In the genomic region with DNA sequence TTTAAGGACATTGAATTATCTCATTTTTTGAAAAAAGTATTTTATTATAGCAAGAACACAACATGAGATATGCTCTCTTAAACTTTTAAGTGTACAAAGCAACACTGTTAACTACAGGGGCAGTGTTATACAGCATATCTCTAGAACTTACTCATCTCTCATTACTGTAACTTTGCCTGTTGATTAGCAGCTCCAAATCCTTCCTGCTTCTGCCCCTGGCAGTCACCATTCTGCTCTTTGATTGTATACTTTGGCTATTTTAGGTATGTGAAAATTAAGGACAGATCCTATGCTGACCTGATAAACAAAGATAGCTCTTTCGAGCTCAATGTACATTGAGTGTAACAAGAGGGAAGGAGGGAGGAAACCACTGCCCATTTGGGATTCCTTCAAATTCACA, we compare ENCODE assay signal across 23 cellular contexts.
"Had no signal": no experiment of that assay in that cellular context is flagged by ENCODE, and none has a peak within 500 bp of the region (broad histone marks: within the 10 kb centered on the region; RNA-seq: fewer than 3 reads in every experiment).

No MANE protein-coding gene starts in this region.

- DNase-seq: activated CD4-positive, alpha-beta memory T cell treated with anti-CD3 and anti-CD28 coated beads for 36 hours; activated CD4-positive, alpha-beta T cell treated with anti-CD3 and anti-CD28 coated beads for 48 hours; activated naive CD4-positive, alpha-beta T cell treated with Interleukin-2 at 50 U/mL for 16 hours; activated naive CD8-positive, alpha-beta T cell treated with anti-CD3 and anti-CD28 coated beads for 36 hours; activated T-cell treated with anti-CD3 and anti-CD28 coated beads, Interleukin-2, amount 50 U/mL, for 48 hours; amygdala; body of pancreas; dermis blood vessel endothelial cell; effector CD8-positive, alpha-beta T cell; heart left ventricle; left lung; natural killer cell; pancreas; right cardiac atrium; stimulated activated CD4-positive, alpha-beta T cell treated with anti-CD3 and anti-CD28 coated beads, Interleukin-1b, Interleukin-23, amount 100 ng/mL, for 48 hours; stimulated activated naive CD8-positive, alpha-beta T cell treated with anti-CD3 and anti-CD28 coated beads, Interleukin-15, amount 100 ng/mL, for 72 hours; SW 1271; T-helper 17 cell; tibial artery had no signal

- H3K4me3 Mint-ChIP-seq: activated CD4-positive, alpha-beta memory T cell treated with anti-CD3 and anti-CD28 coated beads for 36 hours; activated naive CD8-positive, alpha-beta T cell treated with anti-CD3 and anti-CD28 coated beads for 36 hours; natural killer cell; stimulated activated naive CD8-positive, alpha-beta T cell treated with anti-CD3 and anti-CD28 coated beads, Interleukin-15, amount 100 ng/mL, for 72 hours; T-helper 17 cell had no signal

- H3K27me3 ChIP-seq: body of pancreas, esophagus muscularis mucosa, gastroesophageal sphincter, heart left ventricle, left lung, neutrophil, pancreas, tibial artery had no signal

- H3K27ac ChIP-seq: body of pancreas, esophagus muscularis mucosa, gastroesophageal sphincter, heart left ventricle, left lung, neutrophil, pancreas, tibial artery had no signal

- H3K27me3 Mint-ChIP-seq: activated CD4-positive, alpha-beta memory T cell treated with anti-CD3 and anti-CD28 coated beads for 36 hours; activated naive CD8-positive, alpha-beta T cell treated with anti-CD3 and anti-CD28 coated beads for 36 hours; stimulated activated naive CD8-positive, alpha-beta T cell treated with anti-CD3 and anti-CD28 coated beads, Interleukin-15, amount 100 ng/mL, for 72 hours; T-helper 17 cell had no signal

- H3K4me3 ChIP-seq: body of pancreas, esophagus muscularis mucosa, gastroesophageal sphincter, heart left ventricle, left lung, lung, pancreas, tibial artery had no signal

- H3K9me3 Mint-ChIP-seq: activated CD4-positive, alpha-beta memory T cell treated with anti-CD3 and anti-CD28 coated beads for 36 hours; activated naive CD8-positive, alpha-beta T cell treated with anti-CD3 and anti-CD28 coated beads for 36 hours; stimulated activated naive CD8-positive, alpha-beta T cell treated with anti-CD3 and anti-CD28 coated beads, Interleukin-15, amount 100 ng/mL, for 72 hours had no signal

- H3K4me1 Mint-ChIP-seq: activated naive CD8-positive, alpha-beta T cell treated with anti-CD3 and anti-CD28 coated beads for 36 hours; natural killer cell; stimulated activated naive CD8-positive, alpha-beta T cell treated with anti-CD3 and anti-CD28 coated beads, Interleukin-15, amount 100 ng/mL, for 72 hours; T-helper 17 cell had no signal

- H3K27ac Mint-ChIP-seq: activated CD4-positive, alpha-beta memory T cell treated with anti-CD3 and anti-CD28 coated beads for 36 hours; activated naive CD8-positive, alpha-beta T cell treated with anti-CD3 and anti-CD28 coated beads for 36 hours; natural killer cell; stimulated activated naive CD8-positive, alpha-beta T cell treated with anti-CD3 and anti-CD28 coated beads, Interleukin-15, amount 100 ng/mL, for 72 hours; T-helper 17 cell had no signal

- H3K4me1 ChIP-seq: body of pancreas, esophagus muscularis mucosa, gastroesophageal sphincter, heart left ventricle, left lung had no signal

- H3K36me3 Mint-ChIP-seq: activated CD4-positive, alpha-beta memory T cell treated with anti-CD3 and anti-CD28 coated beads for 36 hours; activated naive CD8-positive, alpha-beta T cell treated with anti-CD3 and anti-CD28 coated beads for 36 hours; natural killer cell had no signal

- H3K36me3 ChIP-seq: esophagus muscularis mucosa, gastroesophageal sphincter, heart left ventricle, left lung, neutrophil, pancreas, tibial artery had no signal

- ATAC-seq: body of pancreas; gastroesophageal sphincter; heart left ventricle; left lung; natural killer cell; pancreas; right cardiac atrium; stimulated activated naive CD8-positive, alpha-beta T cell treated with anti-CD3 and anti-CD28 coated beads, Interleukin-15, amount 100 ng/mL, for 72 hours; T-helper 17 cell had no signal

- H3K9me3 ChIP-seq: body of pancreas, esophagus muscularis mucosa, gastroesophageal sphincter, heart left ventricle, left lung, neutrophil, pancreas, tibial artery had no signal
